In genomic region chr12:47817272-47818006, GRCh38 we compare ENCODE assay signal across 1 cellular context.
TF ChIP-seq lines count a peak whose summit lies in the region.

No MANE protein-coding gene starts in this region.

TF ChIP-seq in GM12878, 131 proteins besides CTCF, POLR2A, EP300 and RAD21:
- TF ChIP-seq MLLT1 (IDR thresholded peaks at IDR 0.05) (0 out of 2 replicates have a peak, but pooled peaks have one; percentile 39), CHD4 (IDR thresholded peaks at IDR 0.05) (no peak), IKZF1 (conservative IDR thresholded peaks at IDR 0.05) (peak; percentile 32; the same call in 1 of the 2 replicates)
